In genomic region chr3:21294768-21295167, GRCh38 we compare ENCODE assay signal across 20 cellular contexts.
DNase-seq lines count a peak whose midpoint lies in the region; ATAC-seq and TF ChIP-seq lines count a peak whose summit lies in the region.
"Had no signal": no experiment of that assay in that cellular context is flagged by ENCODE, and none has a peak within 500 bp of the region (broad histone marks: within the 10 kb centered on the region; RNA-seq: fewer than 3 reads in every experiment).

No MANE protein-coding gene starts in this region.

- no peak for TF ChIP-seq CTCF in tibial artery (IDR thresholded peaks at IDR 0.05)

- H3K27ac ChIP-seq in tibial artery, result no peak overlapping the region
- H3K27ac ChIP-seq: BLaER1 treated with 17β-estradiol and CSF1 and Interleukin-3, amounts not matched to agents 10 nM and 100 nM; cardiac muscle cell; esophagus muscularis mucosa had no signal

- H3K36me3 ChIP-seq in tibial artery, result no peaks in the 10 kb centered on the region
- H3K36me3 ChIP-seq: BLaER1 treated with 17β-estradiol and CSF1 and Interleukin-3, amounts not matched to agents 10 nM and 100 nM; cardiac muscle cell; esophagus muscularis mucosa had no signal

- H3K4me3 ChIP-seq in tibial artery, result no peak overlapping the region
- H3K4me3 ChIP-seq: BLaER1 treated with 17β-estradiol and CSF1 and Interleukin-3, amounts not matched to agents 10 nM and 100 nM; cardiac muscle cell; esophagus muscularis mucosa; GM23338 had no signal

- H3K27me3 ChIP-seq in tibial artery, result no peaks in the 10 kb centered on the region
- H3K27me3 ChIP-seq: BLaER1 treated with 17β-estradiol and CSF1 and Interleukin-3, amounts not matched to agents 10 nM and 100 nM; cardiac muscle cell; esophagus muscularis mucosa had no signal

- peak; percentile 69 for DNase-seq in GM03348 (ENCODE audit: low spot score)
- DNase-seq in fibroblast of peridontal ligament (ENCODE audit: extremely low read depth), result peak; percentile 35
- peak; percentile 42 for DNase-seq in renal cortical epithelial cell (ENCODE audit: low read depth)
- DNase-seq in activated CD4-positive, alpha-beta T cell treated with anti-CD3 and anti-CD28 coated beads for 4 hours, result no peak
- DNase-seq in tibial artery, result no peak
- DNase-seq in COR-L47 (lab: John Stamatoyannopoulos, UW), result no peak
- DNase-seq: activated CD8-positive, alpha-beta T cell treated with anti-CD3 and anti-CD28 coated beads, Interleukin-2, amount 10 ng/mL, durations not matched to agents 7 days and 5 days; activated T-cell treated with anti-CD3 and anti-CD28 coated beads, Interleukin-2, amount 50 U/mL, for 4 hours; hypothalamus; NCI-H1694 treated with DMSO at 0.1 percent for 48 hours; NCI-H446; SHP77 treated with DMSO at 0.1 percent for 48 hours had no signal

- ATAC-seq in SK-N-SH treated with all-trans-retinoic acid at 6 μM for 48 hours (peak; percentile 53; the same call in 2 of the 3 replicates), GM21737 (IDR thresholded peaks at IDR 0.05; ENCODE audit: unreplicated experiment) (no peak)
- ATAC-seq: activated CD8-positive, alpha-beta T cell treated with anti-CD3 and anti-CD28 coated beads, Interleukin-2, amount 10 ng/mL, durations not matched to agents 7 days and 5 days; activated naive CD4-positive, alpha-beta T cell treated with anti-CD3 and anti-CD28 coated beads, Interleukin-2, amount 50 U/mL, for 72 hours; activated T-cell treated with anti-CD3 and anti-CD28 coated beads, Interleukin-2, amount 50 U/mL, for 4 hours; GM23338; WTC11 had no signal

- H3K9me3 ChIP-seq in tibial artery, result peaks cover 0 to 7% (median 0%) of the 10 kb centered on the region in 3 donors
- H3K9me3 ChIP-seq: esophagus muscularis mucosa had no signal

- H3K4me1 ChIP-seq in tibial artery, result peaks cover 0 to 5% (median 0%) of the 10 kb centered on the region in 4 donors
- H3K4me1 ChIP-seq: BLaER1 treated with 17β-estradiol and CSF1 and Interleukin-3, amounts not matched to agents 10 nM and 100 nM had no signal

- intact Hi-C loops in tibial artery (cut with DNase I; ENCODE audit: low total_unique reads), result no loop called here

TF ChIP-seq in SK-N-SH treated with all-trans-retinoic acid at 6 μM for 48 hours, 23 proteins besides CTCF, POLR2A, EP300 and RAD21:
- TF ChIP-seq PPARA (CRISPR knock-in tag; IDR thresholded peaks at IDR 0.05; ENCODE audit: borderline replicate concordance) (no peak), ZNF8 (CRISPR knock-in tag; IDR thresholded peaks at IDR 0.05) (no peak), ZNF565 (CRISPR knock-in tag; conservative IDR thresholded peaks at IDR 0.05; ENCODE audit: low read depth) (no peak), CSDC2 (CRISPR knock-in tag; IDR thresholded peaks at IDR 0.05) (no peak), ISL1 (CRISPR knock-in tag; IDR thresholded peaks at IDR 0.05) (no peak), ARNTL (CRISPR knock-in tag; IDR thresholded peaks at IDR 0.05; ENCODE audit: borderline replicate concordance, low read depth) (no peak), PATZ1 (CRISPR knock-in tag; IDR thresholded peaks at IDR 0.05; ENCODE audit: borderline replicate concordance) (no peak), TSHZ2 (CRISPR knock-in tag; IDR thresholded peaks at IDR 0.05) (no peak), GLIS3 (CRISPR knock-in tag; IDR thresholded peaks at IDR 0.05) (no peak), ESRRG (CRISPR knock-in tag; IDR thresholded peaks at IDR 0.05) (no peak), ZFP3 (CRISPR knock-in tag; IDR thresholded peaks at IDR 0.05) (no peak), POU6F1 (CRISPR knock-in tag; IDR thresholded peaks at IDR 0.05; ENCODE audit: borderline replicate concordance, low read depth) (no peak), CREB5 (CRISPR knock-in tag; IDR thresholded peaks at IDR 0.05; ENCODE audit: low read depth) (no peak), BACH2 (CRISPR knock-in tag; IDR thresholded peaks at IDR 0.05; ENCODE audit: borderline replicate concordance) (no peak), ZNF70 (CRISPR knock-in tag; IDR thresholded peaks at IDR 0.05) (no peak), TCF4 (CRISPR knock-in tag; IDR thresholded peaks at IDR 0.05; ENCODE audit: borderline replicate concordance) (no peak), OSR1 (CRISPR knock-in tag; IDR thresholded peaks at IDR 0.05) (no peak), RARB (CRISPR knock-in tag; IDR thresholded peaks at IDR 0.05) (no peak), SNAI2 (CRISPR knock-in tag; IDR thresholded peaks at IDR 0.05) (no peak)

Comparison
In these comparisons a context has a peak if more than half of its experiments do, and no peak if none do; other contexts are left out.
1. DNase-seq: peak in GM03348 (single experiment), fibroblast of peridontal ligament (single experiment) and renal cortical epithelial cell (single experiment); none in activated CD4-positive, alpha-beta T cell treated with anti-CD3 and anti-CD28 coated beads for 4 hours (0 of 2), tibial artery (0 of 2) and COR-L47 (single experiment).